ENCODE assay signal across 8 cellular contexts in the genomic region with DNA sequence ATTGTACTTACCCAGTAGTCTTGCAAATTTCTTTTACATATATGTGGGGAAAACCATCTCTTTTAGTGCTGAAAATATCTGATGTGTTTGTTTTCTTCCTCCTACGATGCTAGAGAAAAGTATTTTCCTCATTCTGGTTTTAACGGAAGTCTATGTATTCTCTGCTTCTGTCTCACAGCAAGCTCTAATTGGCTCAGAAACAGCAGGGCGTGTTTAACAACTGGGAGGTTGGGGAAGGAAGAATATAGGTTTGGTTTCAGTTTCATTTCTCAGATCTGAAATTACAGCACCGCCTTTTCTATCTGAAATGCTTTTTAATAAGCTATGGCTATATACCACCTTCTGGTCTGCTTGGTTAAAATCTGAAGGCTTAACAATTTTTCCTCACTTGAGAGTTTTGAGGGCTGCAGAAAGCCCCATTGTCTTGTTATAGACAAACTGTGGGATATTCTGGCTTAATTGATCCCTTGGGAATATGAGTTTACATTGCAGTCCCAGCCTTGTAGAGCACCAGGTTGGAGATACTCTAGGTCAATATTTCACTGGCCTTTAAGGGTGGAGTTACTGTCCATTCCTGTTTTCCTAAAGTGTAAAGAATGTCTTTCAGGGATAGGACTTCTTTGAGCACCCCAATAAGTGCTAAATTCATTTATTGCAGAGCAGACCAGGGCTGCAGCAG. TPM values are rescaled to one million over a fixed set of nuclear protein-coding genes. Genes with fewer than 3 reads are reported as not detected.
A peak's percentile ranks its signal among the peaks of the same experiment; 100 is the strongest.
DNase-seq lines count a peak whose midpoint lies in the region; ATAC-seq, FAIRE-seq and TF ChIP-seq lines count a peak whose summit lies in the region.

A gene (minus strand): TSS at position 128 of the 679 bp plus-strand sequence. CDS start 11,882 bp downstream, outside the sequence.

- TF ChIP-seq POLR2A in endothelial cell of umbilical vein (IDR thresholded peaks at IDR 0.05; ENCODE audit: low read depth, low read length) = no peak
- peak in 1 of 2 donors; percentile 24 for TF ChIP-seq POLR2A in suprapubic skin (IDR thresholded peaks at IDR 0.05)

- H2AFZ ChIP-seq in endothelial cell of umbilical vein (ENCODE audit: low read depth, low read length) = peak within 1 kb of the TSS; percentile 86

- peak within 1 kb of the TSS; percentile 90 to 92 for H3K27ac Mint-ChIP-seq in natural killer cell

- TF ChIP-seq EP300 in suprapubic skin (IDR thresholded peaks at IDR 0.05) = no peak

- H3K27ac ChIP-seq in endothelial cell of umbilical vein (ENCODE audit: insufficient read depth, low read depth, low read length) (peak within 1 kb of the TSS; percentile 46), suprapubic skin (peak within 1 kb of the TSS; percentile 3)

- H3K4me2 ChIP-seq in endothelial cell of umbilical vein (ENCODE audit: insufficient read depth, low read length) = peak within 1 kb of the TSS; percentile 78

- peak within 1 kb of the TSS; percentile 25 for H3K9ac ChIP-seq in endothelial cell of umbilical vein (replicated peaks; ENCODE audit: extremely low read depth, insufficient read depth, low read length)

- peak within 1 kb of the TSS; percentile 98 for H3K4me3 Mint-ChIP-seq in natural killer cell

- intact Hi-C loops in endothelial cell of umbilical vein (cut with micrococcal nuclease) (loop anchor here (1.0 kb wide), 2 partner anchors 15 to 28 kb away; no protein-coding TSS in a partner anchor), natural killer cell (cut with micrococcal nuclease) (loop anchor here (1.0 kb wide), 3 partner anchors 30 to 590 kb away; a partner anchor contains a TSS)

- CTCF ChIA-PET in endothelial cell of umbilical vein (lab: Charles Lee) = interaction anchor here (0.9 to 1.8 kb wide), 9 partner anchors 9 to 528 kb away, joined by 3 to 6 read pairs (median 4); a partner anchor contains a TSS

- H3K27me3 ChIP-seq in endothelial cell of umbilical vein (ENCODE audit: control insufficient read depth in 2 of 2, insufficient read depth in 2 of 2, low read length in 2 of 2) (no peaks in the 10 kb centered on the region), suprapubic skin (no peaks in the 10 kb centered on the region)

- POLR2A ChIA-PET in endothelial cell of umbilical vein (lab: Charles Lee) = no interaction called here

- peaks cover 26% of the 10 kb centered on the region for H3K36me3 Mint-ChIP-seq in natural killer cell

- dilution Hi-C loops in endothelial cell of umbilical vein (cut with MboI; ENCODE audit: extremely low pct_ligation_motif_present, low sequenced_read_pairs) = no loop called here

- H3K9me1 ChIP-seq in endothelial cell of umbilical vein (replicated peaks; ENCODE audit: control insufficient read depth, extremely low read depth, insufficient read depth, low read length) = no peaks in the 10 kb centered on the region

- H3K4me1 ChIP-seq in endothelial cell of umbilical vein (ENCODE audit: control insufficient read depth, extremely low read depth, insufficient read depth, low read length) (peaks cover 10% of the 10 kb centered on the region), suprapubic skin (peaks cover 15% of the 10 kb centered on the region)

- H3K79me2 ChIP-seq in endothelial cell of umbilical vein (ENCODE audit: control insufficient read depth, insufficient read depth, low read length) = no peaks in the 10 kb centered on the region

- H4K20me1 ChIP-seq in endothelial cell of umbilical vein (replicated peaks; ENCODE audit: control insufficient read depth, extremely low read depth, insufficient read depth, low read length) = no peaks in the 10 kb centered on the region

- H3K4me3 ChIP-seq in endothelial cell of umbilical vein (replicated peaks in 1 of 3; ENCODE audit: insufficient read depth in 1 of 3, low read depth in 1 of 3, low read length in 3 of 3) = peak within 1 kb of the TSS; percentile 33 to 82 (median 61)
- H3K4me3 ChIP-seq in suprapubic skin = peak within 1 kb of the TSS; percentile 39

- peaks cover 50% of the 10 kb centered on the region in 2 donors for H3K4me1 Mint-ChIP-seq in natural killer cell

- DNase-seq in COLO829 (ENCODE audit: low spot score) = peak; percentile 94
- DNase-seq in NCI-H69 (lab: John Stamatoyannopoulos, UW) = peak; percentile 95
- DNase-seq in activated CD4-positive, alpha-beta T cell treated with anti-CD3 and anti-CD28 coated beads, Interleukin-2, amount 50 U/mL, for 48 hours = peak; percentile 11 to 46
- peak; percentile 76 for DNase-seq in endothelial cell of umbilical vein (ENCODE audit: low read depth, low spot score)
- peak; percentile 31 for DNase-seq in natural killer cell
- no peak for DNase-seq in suprapubic skin (ENCODE audit: low spot score in 2 of 2)

- TSS peak; percentile 72 for BruUV-seq in endothelial cell of umbilical vein (replicated peaks; lab: Mats Ljungman, UMichigan)

- FAIRE-seq in endothelial cell of umbilical vein (lab: Jason Lieb, UNC) = peak; percentile 15

- H3K9me3 Mint-ChIP-seq in natural killer cell = peaks cover 0 to 2% of the 10 kb centered on the region in 2 donors

- no peak for TF ChIP-seq CTCF in endothelial cell of umbilical vein (IDR thresholded peaks at IDR 0.05; ENCODE audit: extremely low read depth in 1 of 2, insufficient read depth in 1 of 2, low read depth in 1 of 2, low read length in 2 of 2)
- TF ChIP-seq CTCF in natural killer cell (IDR thresholded peaks at IDR 0.05) = no peak
- TF ChIP-seq CTCF in suprapubic skin (IDR thresholded peaks at IDR 0.05) = no peak

- no peaks in the 10 kb centered on the region for H3K27me3 Mint-ChIP-seq in natural killer cell (ENCODE audit: low read depth in 2 of 2)

- H3K9me3 ChIP-seq in endothelial cell of umbilical vein (replicated peaks; ENCODE audit: control insufficient read depth, insufficient read depth, low read length) (no peaks in the 10 kb centered on the region), suprapubic skin (peaks cover 6% of the 10 kb centered on the region)

- ATAC-seq in GM19463 (IDR thresholded peaks at IDR 0.05; ENCODE audit: unreplicated experiment) = peak; percentile 99
- ATAC-seq in HG03521 (IDR thresholded peaks at IDR 0.05; ENCODE audit: unreplicated experiment) = peak; percentile 100
- peak; percentile 99 to 100 (median 99) for ATAC-seq in natural killer cell

- WGBS in suprapubic skin = 4% methylated on average over 4 of the region's 4 CpGs

- H3K36me3 ChIP-seq in endothelial cell of umbilical vein (ENCODE audit: control insufficient read depth in 2 of 2, extremely low read depth in 1 of 2, insufficient read depth in 2 of 2, low read length in 2 of 2) = no peaks in the 10 kb centered on the region
- H3K36me3 ChIP-seq in suprapubic skin = peaks cover 3% of the 10 kb centered on the region

TF ChIP-seq in endothelial cell of umbilical vein, 7 proteins besides CTCF, POLR2A, EP300 and RAD21:
- TF ChIP-seq JUN (IDR thresholded peaks at IDR 0.05; ENCODE audit: borderline replicate concordance, insufficient read depth, insufficient read length, low read depth) = no peak
- no peak for TF ChIP-seq MYC (IDR thresholded peaks at IDR 0.05; ENCODE audit: low read depth, low read length)
- TF ChIP-seq EZH2 (IDR thresholded peaks at IDR 0.05; ENCODE audit: borderline replicate concordance, low read depth, low read length, severe bottlenecking) = no peak
- no peak for TF ChIP-seq FOS (IDR thresholded peaks at IDR 0.05; ENCODE audit: borderline replicate concordance, insufficient read depth, low read length)
- no peak for TF ChIP-seq GATA2 (IDR thresholded peaks at IDR 0.05; ENCODE audit: insufficient read depth, insufficient read length, low read depth, low read length)
- TF ChIP-seq, protein P1, sequence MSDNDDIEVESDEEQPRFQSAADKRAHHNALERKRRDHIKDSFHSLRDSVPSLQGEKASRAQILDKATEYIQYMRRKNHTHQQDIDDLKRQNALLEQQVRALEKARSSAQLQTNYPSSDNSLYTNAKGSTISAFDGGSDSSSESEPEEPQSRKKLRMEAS (IDR thresholded peaks at IDR 0.05; ENCODE audit: insufficient read depth, insufficient read length) = no peak
- no peak for TF ChIP-seq POLR2AphosphoS5 (IDR thresholded peaks at IDR 0.05; ENCODE audit: insufficient read depth, low read depth, low read length)

RNA-seq across cellular contexts. Expression of the gene that starts here (rescaled TPM):
- total RNA-seq in endothelial cell of umbilical vein = 5.5 and 6.8 TPM in 2 replicates
- 0.68 and 0.92 TPM in 2 replicates for polyA plus RNA-seq in endothelial cell of umbilical vein
- polyA plus RNA-seq in endothelial cell of umbilical vein (2011; cell fraction: cytosol; rRNA removed) = 1.3 and 1.5 TPM in 2 replicates
- polyA plus RNA-seq in endothelial cell of umbilical vein (2011; cell fraction: nucleus; rRNA removed) = 2.4 and 2.6 TPM in 2 replicates
- 3.6 and 3.8 TPM in 2 replicates for polyA plus RNA-seq in endothelial cell of umbilical vein (2012)
- 2.3 and 2.4 TPM in 2 replicates for polyA minus RNA-seq in endothelial cell of umbilical vein
- polyA minus RNA-seq in endothelial cell of umbilical vein (2011; cell fraction: cytosol; rRNA and poly(A)+ RNA removed) = 4.7 TPM
- 3.2 and 4.2 TPM in 2 replicates for polyA minus RNA-seq in endothelial cell of umbilical vein (2011; cell fraction: nucleus; rRNA and poly(A)+ RNA removed)
- 10 to 100 TPM; 52.3 to 70.0 (median 56.9) TPM for total RNA-seq in natural killer cell
- total RNA-seq in suprapubic skin = 1 to 10 TPM; 1.9 to 3.4 (median 2.5) TPM

Comparison
In these comparisons a context has a peak if more than half of its experiments do, and no peak if none do; other contexts are left out.
1. DNase-seq: peak in COLO829 (single experiment), NCI-H69 (single experiment), activated CD4-positive, alpha-beta T cell treated with anti-CD3 and anti-CD28 coated beads, Interleukin-2, amount 50 U/mL, for 48 hours (2 of 2), endothelial cell of umbilical vein (single experiment) and natural killer cell (single experiment); none in suprapubic skin (0 of 2).
2. Peak in every context shown above with its lines, with median percentiles within 50 percentile points of each other: ATAC-seq.